In genomic region chr4:56531149-56531770, GRCh38 we compare ENCODE assay signal across 10 cellular contexts. TPM values are rescaled to one million over a fixed set of nuclear protein-coding genes. Genes with fewer than 3 reads are reported as not detected.
DNase-seq lines count a peak whose midpoint lies in the region; ATAC-seq, FAIRE-seq and TF ChIP-seq lines count a peak whose summit lies in the region.
"Had no signal": no experiment of that assay in that cellular context is flagged by ENCODE, and none has a peak within 500 bp of the region (broad histone marks: within the 10 kb centered on the region; RNA-seq: fewer than 3 reads in every experiment).

No MANE protein-coding gene starts in this region.

- H3K79me2 ChIP-seq in K562 (ENCODE audit: control insufficient read depth, insufficient read depth, low read length): peaks cover 17% of the 10 kb centered on the region; the same call in 2 of the 3 replicates

- CTCF ChIA-PET in K562 (lab: Yijun Ruan, JAX; ENCODE audit: low intra/inter-chr PET ratio): no interaction called here

- no peak for TF ChIP-seq RAD21 in K562 (CRISPR knock-in tag; conservative IDR thresholded peaks at IDR 0.05 in 1 of 2, IDR thresholded peaks at IDR 0.05 in 1 of 2)

- intact Hi-C loops in K562 (cut with micrococcal nuclease) (no loop called here), lower leg skin (cut with DNase I; ENCODE audit: low total_unique reads) (no loop called here), transverse colon (cut with DNase I; ENCODE audit: low total_unique reads) (loop anchor here (10.0 kb wide), 1 partner anchor 96 kb away; the partner anchor contains the start of genes PAICS and PPAT)

- peak overlapping the region; percentile 100 for H2AFZ ChIP-seq in K562 (ENCODE audit: low read depth, low read length)

- ATAC-seq in K562: no peak; the same call in none of the 3 replicates
- no peak for ATAC-seq in HG02571 (IDR thresholded peaks at IDR 0.05; ENCODE audit: unreplicated experiment)

- TF ChIP-seq POLR2A in K562 (conservative IDR thresholded peaks at IDR 0.05) (no peak), lower leg skin (IDR thresholded peaks at IDR 0.05) (no peak), transverse colon (IDR thresholded peaks at IDR 0.05) (no peak)

- TF ChIP-seq CTCF in K562 (IDR thresholded peaks at IDR 0.05 in 2 of 3, conservative IDR thresholded peaks at IDR 0.05 in 1 of 3; ENCODE audit: insufficient read depth in 2 of 3, low read depth in 1 of 3, low read length in 3 of 3) (no peak), lower leg skin (IDR thresholded peaks at IDR 0.05) (no peak), transverse colon (IDR thresholded peaks at IDR 0.05) (no peak)

- H3K36me3 ChIP-seq in K562 (ENCODE audit: control insufficient read depth, insufficient read depth, low read length) (no peaks in the 10 kb centered on the region), transverse colon (no peaks in the 10 kb centered on the region)

- H3K27me3 ChIP-seq in K562 (ENCODE audit: control insufficient read depth in 2 of 2, insufficient read depth in 2 of 2, low read length in 2 of 2): no peaks in the 10 kb centered on the region
- peaks cover 38% of the 10 kb centered on the region for H3K27me3 ChIP-seq in transverse colon

- peak; percentile 11 for FAIRE-seq in K562 (lab: Jason Lieb, UNC)
- FAIRE-seq: TTC549 had no signal

- in situ Hi-C loops in K562 (cut with MboI): no loop called here
- in situ Hi-C loops in transverse colon (cut with MboI; ENCODE audit: low pct_ligation_motif_present in 1 of 4, low pct_unique_long_range_greater_than_20kb in 1 of 4, low sequenced_read_pairs in 3 of 4): no loop called here

- no peak for TF ChIP-seq EP300 in K562 (IDR thresholded peaks at IDR 0.05; ENCODE audit: low read length)
- no peak for TF ChIP-seq EP300 in transverse colon (IDR thresholded peaks at IDR 0.05; ENCODE audit: low read depth)

- H3K27ac ChIP-seq in K562 (ENCODE audit: extremely low read depth, low read depth, low read length) (peak overlapping the region; percentile 93), transverse colon (peak overlapping the region in 3 of 4 donors; percentile 41 to 62 (median 47))

- no peaks in the 10 kb centered on the region for H3K9me1 ChIP-seq in K562 (ENCODE audit: control insufficient read depth, insufficient read depth, low read length)

- H3K9me3 ChIP-seq in K562 (replicated peaks; ENCODE audit: control insufficient read depth, insufficient read depth, low read depth, low read length): no peaks in the 10 kb centered on the region; the same call in 1 of the 2 replicates
- H3K9me3 ChIP-seq in transverse colon: no peaks in the 10 kb centered on the region

- H3K4me1 ChIP-seq in K562 (replicated peaks in 1 of 2; ENCODE audit: control insufficient read depth in 2 of 2, insufficient read depth in 2 of 2, low read length in 2 of 2) (peaks cover 9 to 17% of the 10 kb centered on the region in 2 experiments), transverse colon (peaks cover 0 to 16% (median 8%) of the 10 kb centered on the region in 4 donors)

- BruUV-seq in K562 (replicated peaks; lab: Mats Ljungman, UMichigan): no TSS peak

- peak overlapping the region; percentile 99 for H3K4me2 ChIP-seq in K562 (ENCODE audit: insufficient read depth, low read length)

- WGBS in K562 (ENCODE audit: insufficient coverage, low coverage, missing lambda C conversion rate): 6% methylated on average over 11 of the region's 11 CpGs
- WGBS in lower leg skin, 2 donors: 23 to 34% methylated on average over 11 of the region's 11 CpGs
- WGBS in transverse colon (ENCODE audit: low coverage in 1 of 2), 2 donors: 44 to 49% methylated on average over 7 to 11 of the region's 11 CpGs

- no peaks in the 10 kb centered on the region for H4K20me1 ChIP-seq in K562 (replicated peaks; ENCODE audit: control insufficient read depth, insufficient read depth, low read length)

- POLR2A ChIA-PET in K562 (lab: Yijun Ruan, JAX): interaction anchor here (0.6 to 1.6 kb wide), 9 partner anchors 12 to 1700 kb away, joined by 3 to 9 read pairs (median 4); no protein-coding TSS in a partner anchor

- H3K9ac ChIP-seq in K562 (ENCODE audit: insufficient read depth in 1 of 2, low read depth in 2 of 2, low read length in 2 of 2): peak overlapping the region; percentile 92 to 94

- H3K4me3 ChIP-seq in K562 (peak overlapping the region; percentile 67), lower leg skin (ENCODE audit: low read depth, poor library complexity, severe bottlenecking) (peak overlapping the region; percentile 38), transverse colon (peak overlapping the region in 3 of 4 donors; percentile 37 to 70 (median 40))

- DNase-seq in NCI-H510A treated with DMSO at 0.1 percent for 48 hours (lab: John Stamatoyannopoulos, UW) (peak; percentile 20), NCI-H510A (lab: John Stamatoyannopoulos, UW) (no peak), K562 (ENCODE audit: extremely low read depth in 1 of 4, low spot score in 3 of 4) (peak in 1 of 4 experiments; percentile 21), lower leg skin (ENCODE audit: low spot score in 2 of 2) (no peak), transverse colon (no peak), epidermal melanocyte (ENCODE audit: insufficient read length, low spot score) (no peak), medulla oblongata (ENCODE audit: extremely low spot score) (no peak)
- DNase-seq: NCI-H2029 had no signal

TF ChIP-seq in K562, 482 proteins besides CTCF, POLR2A, EP300 and RAD21 (continues in another document):
- TF ChIP-seq ZNF133 (CRISPR knock-in tag; IDR thresholded peaks at IDR 0.05): 0 out of 2 replicates have a peak, but pooled peaks have one; percentile 24
- 0 out of 4 replicates have a peak, but pooled peaks of 1 of the 2 experiments have one; percentile 12 for TF ChIP-seq KDM1A (IDR thresholded peaks at IDR 0.05)
- no peak for TF ChIP-seq ZNF609 (CRISPR knock-in tag; IDR thresholded peaks at IDR 0.05; ENCODE audit: borderline replicate concordance)
- no peak for TF ChIP-seq SP1 (CRISPR knock-in tag; IDR thresholded peaks at IDR 0.05)
- no peak for TF ChIP-seq SLC30A9 (CRISPR knock-in tag; IDR thresholded peaks at IDR 0.05)
- no peak for TF ChIP-seq PHB (CRISPR knock-in tag; IDR thresholded peaks at IDR 0.05)
- 0 out of 2 replicates have a peak, but pooled peaks have one; percentile 38 for TF ChIP-seq KAT7 (CRISPR knock-in tag; IDR thresholded peaks at IDR 0.05; ENCODE audit: borderline replicate concordance)
- TF ChIP-seq HDAC1 (IDR thresholded peaks at IDR 0.05): 0 out of 4 replicates have a peak, but pooled peaks of 1 of the 2 experiments have one; percentile 9
- TF ChIP-seq BDP1 (IDR thresholded peaks at IDR 0.05; ENCODE audit: insufficient read depth, insufficient read length): no peak

RNA-seq across cellular contexts. Expression of gene ARL9, which starts 25.7 kb away (rescaled TPM):
- 0.21 TPM in 1 of 2 replicates, not detected in the other for total RNA-seq in K562 (2011; cell fraction: chromatin; rRNA removed; ENCODE audit: low replicate concordance)
- 0.33 TPM in 1 of 2 replicates, not detected in the other for total RNA-seq in K562 (2011; cell fraction: nucleolus; rRNA removed)
- total RNA-seq in K562 (2011; cell fraction: nucleoplasm; rRNA removed): 0.69 TPM in 1 of 2 replicates, not detected in the other
- not detected in 2 replicates for total RNA-seq in K562 (2014; rRNA removed)
- total RNA-seq in K562 (2014; rRNA removed; fragmentation: Illumina TruSeq; extraction: Trizol): 0.15 TPM in 1 of 2 replicates, not detected in the other
- 0.11 TPM in 1 of 2 replicates, not detected in the other for total RNA-seq in K562 (2015; rRNA removed; fragmentation: Illumina TruSeq; extraction: Trizol)
- 0.11 and 0.22 TPM in 2 replicates for total RNA-seq in K562 (2021)
- 0.07 TPM in 1 of 2 replicates, not detected in the other for polyA plus RNA-seq in K562 (2011; rRNA removed)
- 0.09 TPM in 1 of 2 replicates, not detected in the other for polyA plus RNA-seq in K562 (2011; cell fraction: cytosol; rRNA removed)
- 0.08 TPM in 1 of 2 replicates, not detected in the other for polyA plus RNA-seq in K562 (2011; cell fraction: nucleus; rRNA removed)
- 0.05 and 0.15 TPM in 2 replicates for polyA plus RNA-seq in K562 (2012)
- not detected in 2 replicates for polyA plus RNA-seq in K562 (2014; fragmentation: Illumina TruSeq; extraction: Trizol)
- under 1 TPM in 1 of 2 experiments, not detected in 1; 0.10 TPM for polyA plus RNA-seq in K562 (2014; fragmentation: Nextera tagmentation; extraction: Ambion mirVana)
- polyA plus RNA-seq in K562 (2014; rRNA removed): not detected in 2 replicates
- 0.14 TPM in 1 of 2 replicates, not detected in the other for polyA minus RNA-seq in K562 (2011; rRNA and poly(A)+ RNA removed)
- not detected in 2 replicates for polyA minus RNA-seq in K562 (2011; cell fraction: cytosol; rRNA and poly(A)+ RNA removed)
- polyA minus RNA-seq in K562 (2011; cell fraction: nucleus; rRNA and poly(A)+ RNA removed): not detected in 2 replicates
- under 1 TPM; 0.17 to 0.76 (median 0.49) TPM for total RNA-seq in lower leg skin
- total RNA-seq in transverse colon: not detected
